In genomic region chr6:149139782-149140136, GRCh38 we compare ENCODE assay signal across 15 cellular contexts.
DNase-seq lines count a peak whose midpoint lies in the region; ATAC-seq lines count a peak whose summit lies in the region.
"Had no signal": no experiment of that assay in that cellular context is flagged by ENCODE, and none has a peak within 500 bp of the region (broad histone marks: within the 10 kb centered on the region; RNA-seq: fewer than 3 reads in every experiment).

No MANE protein-coding gene starts in this region.

- H3K27me3 Mint-ChIP-seq in activated naive CD4-positive, alpha-beta T cell treated with anti-CD3 and anti-CD28 coated beads, Interleukin-2, amount 50 U/mL, for 24 hours, result no peaks in the 10 kb centered on the region
- H3K27me3 Mint-ChIP-seq in T-helper 2 cell treated with Interferon-gamma antibody and Interleukin-4, amounts not matched to agents 5 μg/mL and 100 μg/mL, for 36 hours (ENCODE audit: low read depth), result no peaks in the 10 kb centered on the region
- peaks cover 0 to 1% (median 0%) of the 10 kb centered on the region in 3 donors for H3K27me3 Mint-ChIP-seq in immature natural killer cell (ENCODE audit: low read depth in 3 of 3)

- H3K4me1 Mint-ChIP-seq in activated naive CD4-positive, alpha-beta T cell treated with anti-CD3 and anti-CD28 coated beads, Interleukin-2, amount 50 U/mL, for 24 hours, result peaks cover 47% of the 10 kb centered on the region
- H3K4me1 Mint-ChIP-seq in T-helper 2 cell treated with Interferon-gamma antibody and Interleukin-4, amounts not matched to agents 5 μg/mL and 100 μg/mL, for 36 hours (ENCODE audit: low read depth), result peaks cover 43% of the 10 kb centered on the region
- peaks cover 15 to 26% of the 10 kb centered on the region in 2 donors for H3K4me1 Mint-ChIP-seq in immature natural killer cell

- in situ Hi-C loops in KBM-7 (cut with MboI; ENCODE audit: low pct_unique_long_range_greater_than_20kb, low sequenced_read_pairs), result no loop called here

- H3K27ac Mint-ChIP-seq in activated naive CD4-positive, alpha-beta T cell treated with anti-CD3 and anti-CD28 coated beads, Interleukin-2, amount 50 U/mL, for 24 hours, result peak overlapping the region; percentile 100
- H3K27ac Mint-ChIP-seq in T-helper 2 cell treated with Interferon-gamma antibody and Interleukin-4, amounts not matched to agents 5 μg/mL and 100 μg/mL, for 36 hours, result peak overlapping the region; percentile 100
- H3K27ac Mint-ChIP-seq in immature natural killer cell, result peak overlapping the region; percentile 76 to 94 (median 92)

- H3K36me3 Mint-ChIP-seq in activated naive CD4-positive, alpha-beta T cell treated with anti-CD3 and anti-CD28 coated beads, Interleukin-2, amount 50 U/mL, for 24 hours, result peaks cover 15% of the 10 kb centered on the region
- H3K36me3 Mint-ChIP-seq in T-helper 2 cell treated with Interferon-gamma antibody and Interleukin-4, amounts not matched to agents 5 μg/mL and 100 μg/mL, for 36 hours (ENCODE audit: low read depth), result peaks cover 41% of the 10 kb centered on the region
- H3K36me3 Mint-ChIP-seq in immature natural killer cell, result peaks cover 0 to 6% (median 4%) of the 10 kb centered on the region in 3 donors

- ATAC-seq in GM21528 (IDR thresholded peaks at IDR 0.05; ENCODE audit: low FRiP score, unreplicated experiment) (no peak), HG03196 (IDR thresholded peaks at IDR 0.05; ENCODE audit: unreplicated experiment) (no peak)
- ATAC-seq: right cardiac atrium had no signal

- H3K4me3 Mint-ChIP-seq in activated naive CD4-positive, alpha-beta T cell treated with anti-CD3 and anti-CD28 coated beads, Interleukin-2, amount 50 U/mL, for 24 hours, result peak overlapping the region; percentile 79
- peak overlapping the region; percentile 87 for H3K4me3 Mint-ChIP-seq in T-helper 2 cell treated with Interferon-gamma antibody and Interleukin-4, amounts not matched to agents 5 μg/mL and 100 μg/mL, for 36 hours
- H3K4me3 Mint-ChIP-seq in immature natural killer cell, result peak overlapping the region; percentile 55 to 85 (median 76)

- H3K9me3 Mint-ChIP-seq in activated naive CD4-positive, alpha-beta T cell treated with anti-CD3 and anti-CD28 coated beads, Interleukin-2, amount 50 U/mL, for 24 hours, result peaks cover 11% of the 10 kb centered on the region
- peaks cover 20% of the 10 kb centered on the region for H3K9me3 Mint-ChIP-seq in T-helper 2 cell treated with Interferon-gamma antibody and Interleukin-4, amounts not matched to agents 5 μg/mL and 100 μg/mL, for 36 hours
- no peaks in the 10 kb centered on the region for H3K9me3 Mint-ChIP-seq in immature natural killer cell

- DNase-seq in activated naive CD4-positive, alpha-beta T cell treated with anti-CD3 and anti-CD28 coated beads, Interleukin-2, amount 50 U/mL, for 16 hours, result no peak
- DNase-seq in T-helper 2 cell treated with Interferon-gamma antibody and Interleukin-4, amounts not matched to agents 5 μg/mL and 100 μg/mL, for 36 hours (ENCODE audit: low spot score), result no peak
- DNase-seq in immature natural killer cell (no peak), KBM-7 (no peak), NCI-H2171 treated with DMSO at 0.1 percent for 48 hours (lab: John Stamatoyannopoulos, UW) (no peak)
- DNase-seq: cerebellar nuclear complex, DMS153, GM23248, mammary epithelial cell, NCI-H82, right cardiac atrium, Right ventricle myocardium superior had no signal
